ENCODE assay signal across 20 cellular contexts in genomic region chr2:26722328-26722727, GRCh38. TPM values are rescaled to one million over a fixed set of nuclear protein-coding genes. Genes with fewer than 3 reads are reported as not detected.
"Had no signal": no experiment of that assay in that cellular context is flagged by ENCODE, and none has a peak within 500 bp of the region (broad histone marks: within the 10 kb centered on the region; RNA-seq: fewer than 3 reads in every experiment).

No MANE protein-coding gene starts in this region.

- H3K4me2 ChIP-seq: SK-N-SH had no signal

- H3K36me3 ChIP-seq: cardiac muscle cell, esophagus squamous epithelium had no signal

- H3K27me3 Mint-ChIP-seq: activated naive CD4-positive, alpha-beta T cell treated with anti-CD3 and anti-CD28 coated beads, Interleukin-2, amount 50 U/mL, for 24 hours; stimulated activated naive CD8-positive, alpha-beta T cell treated with anti-CD3 and anti-CD28 coated beads, Interleukin-15, Interleukin-2, amounts not matched to agents 100 ng/mL and 50 ng/mL, for 24 hours had no signal

- H3K27me3 ChIP-seq: cardiac muscle cell had no signal

- H3K27ac Mint-ChIP-seq: activated naive CD4-positive, alpha-beta T cell treated with anti-CD3 and anti-CD28 coated beads, Interleukin-2, amount 50 U/mL, for 24 hours; activated T-cell treated with anti-CD3 and anti-CD28 coated beads, Interleukin-2, amount 50 U/mL, for 72 hours; progenitor cell of endocrine pancreas; stimulated activated naive CD8-positive, alpha-beta T cell treated with anti-CD3 and anti-CD28 coated beads, Interleukin-15, Interleukin-2, amounts not matched to agents 100 ng/mL and 50 ng/mL, for 24 hours had no signal

- H3K4me3 Mint-ChIP-seq: activated naive CD4-positive, alpha-beta T cell treated with anti-CD3 and anti-CD28 coated beads, Interleukin-2, amount 50 U/mL, for 24 hours; activated T-cell treated with anti-CD3 and anti-CD28 coated beads, Interleukin-2, amount 50 U/mL, for 72 hours; nephron; stimulated activated naive CD8-positive, alpha-beta T cell treated with anti-CD3 and anti-CD28 coated beads, Interleukin-15, Interleukin-2, amounts not matched to agents 100 ng/mL and 50 ng/mL, for 24 hours had no signal

- FAIRE-seq: endothelial cell of umbilical vein had no signal

- H3K9me3 ChIP-seq: esophagus squamous epithelium, SK-N-SH had no signal

- H3K9me3 Mint-ChIP-seq: activated naive CD4-positive, alpha-beta T cell treated with anti-CD3 and anti-CD28 coated beads, Interleukin-2, amount 50 U/mL, for 24 hours; activated T-cell treated with anti-CD3 and anti-CD28 coated beads, Interleukin-2, amount 50 U/mL, for 72 hours; nephron; stimulated activated naive CD8-positive, alpha-beta T cell treated with anti-CD3 and anti-CD28 coated beads, Interleukin-15, Interleukin-2, amounts not matched to agents 100 ng/mL and 50 ng/mL, for 24 hours had no signal

- DNase-seq: activated CD4-positive, alpha-beta T cell treated with anti-CD3 and anti-CD28 coated beads, Interleukin-2, amount 50 U/mL, for 1 hour; activated CD8-positive, alpha-beta memory T cell treated with anti-CD3 and anti-CD28 coated beads for 24 hours; activated CD8-positive, alpha-beta memory T cell treated with anti-CD3 and anti-CD28 coated beads, Interleukin-2, amount 50 U/mL, for 48 hours; activated effector memory CD4-positive, alpha-beta T cell treated with anti-CD3 and anti-CD28 coated beads, Interleukin-2, amount 50 U/mL, for 16 hours; activated T-cell treated with anti-CD3 and anti-CD28 coated beads, Interleukin-2, amount 50 U/mL, for 72 hours; dermis blood vessel endothelial cell; effector memory CD4-positive, alpha-beta T cell; esophagus squamous epithelium; left cardiac atrium; occipital lobe; SK-N-SH; stimulated activated CD4-positive, alpha-beta T cell treated with anti-CD3 and anti-CD28 coated beads, Interleukin-15, amount 100 ng/mL, for 24 hours; stimulated activated CD4-positive, alpha-beta T cell treated with anti-CD3 and anti-CD28 coated beads, Interleukin-2, amount 100 ng/mL, for 48 hours; T-helper 1 cell had no signal

- H3K9ac ChIP-seq: SK-N-SH had no signal

- H3K4me3 ChIP-seq: cardiac muscle cell, esophagus squamous epithelium had no signal

- H3K36me3 Mint-ChIP-seq: activated naive CD4-positive, alpha-beta T cell treated with anti-CD3 and anti-CD28 coated beads, Interleukin-2, amount 50 U/mL, for 24 hours had no signal

- ATAC-seq: activated T-cell treated with anti-CD3 and anti-CD28 coated beads, Interleukin-2, amount 50 U/mL, for 72 hours had no signal

- H3K4me1 Mint-ChIP-seq: activated naive CD4-positive, alpha-beta T cell treated with anti-CD3 and anti-CD28 coated beads, Interleukin-2, amount 50 U/mL, for 24 hours had no signal

RNA-seq across cellular contexts. Expression of gene KCNK3, which starts 29.8 kb away (rescaled TPM):
- total RNA-seq: activated T-cell treated with anti-CD3 and anti-CD28 coated beads, Interleukin-2, amount 50 U/mL, for 72 hours; endothelial cell of umbilical vein had no signal
- polyA plus RNA-seq: endothelial cell of umbilical vein had no signal
